Comparison of ENCODE assay signal across 16 cellular contexts in genomic region chr19:5319516-5319915, GRCh38. TPM values are rescaled to one million over a fixed set of nuclear protein-coding genes. Genes with fewer than 3 reads are reported as not detected.
DNase-seq lines count a peak whose midpoint lies in the region; ATAC-seq and TF ChIP-seq lines count a peak whose summit lies in the region.
"Had no signal": no experiment of that assay in that cellular context is flagged by ENCODE, and none has a peak within 500 bp of the region (broad histone marks: within the 10 kb centered on the region; RNA-seq: fewer than 3 reads in every experiment).

No MANE protein-coding gene starts in this region.

- H2AFZ ChIP-seq in mammary epithelial cell (ENCODE audit: low read depth, low read length) = no peak overlapping the region

- no peaks in the 10 kb centered on the region for H3K36me3 Mint-ChIP-seq in glutamatergic neuron (ENCODE audit: unreplicated experiment)

- BruUV-seq in mammary epithelial cell (replicated peaks; lab: Mats Ljungman, UMichigan) = no TSS peak

- ATAC-seq in body of pancreas = no peak

- peak overlapping the region; percentile 47 for H3K4me3 Mint-ChIP-seq in glutamatergic neuron (ENCODE audit: unreplicated experiment)
- H3K4me3 Mint-ChIP-seq: CD8-positive, alpha-beta memory T cell had no signal

- H3K27ac Mint-ChIP-seq in glutamatergic neuron (ENCODE audit: unreplicated experiment) = peak overlapping the region; percentile 79
- H3K27ac Mint-ChIP-seq: CD8-positive, alpha-beta memory T cell had no signal

- H3K4me1 Mint-ChIP-seq in glutamatergic neuron (ENCODE audit: low read depth, unreplicated experiment) = peaks cover 12% of the 10 kb centered on the region

- intact Hi-C loops in breast epithelium (cut with DNase I; ENCODE audit: low total_unique reads) = no loop called here
- intact Hi-C loops in mammary epithelial cell (cut with micrococcal nuclease) = no loop called here
- intact Hi-C loops in body of pancreas (cut with DNase I) = no loop called here

- H3K4me3 ChIP-seq in breast epithelium (no peak overlapping the region), mammary epithelial cell (replicated peaks in 1 of 3; ENCODE audit: insufficient read depth in 1 of 3, low read depth in 2 of 3, low read length in 3 of 3) (no peak overlapping the region), SJCRH30 (peak overlapping the region; percentile 24), body of pancreas (no peak overlapping the region)
- H3K4me3 ChIP-seq: BLaER1 had no signal

- dilution Hi-C loops in mammary epithelial cell (cut with HindIII; ENCODE audit: low sequenced_read_pairs) = loop anchor here (10.0 kb wide), 1 partner anchor 85 kb away; no protein-coding TSS in a partner anchor

- H3K4me1 ChIP-seq in breast epithelium (no peaks in the 10 kb centered on the region), mammary epithelial cell (ENCODE audit: insufficient read depth, low read length) (peaks cover 5% of the 10 kb centered on the region), SJCRH30 (no peaks in the 10 kb centered on the region; the same call in 1 of the 2 replicates), body of pancreas (no peaks in the 10 kb centered on the region)
- H3K4me1 ChIP-seq: Caco-2 had no signal

- H3K79me2 ChIP-seq in mammary epithelial cell (ENCODE audit: insufficient read depth, low read length) = no peaks in the 10 kb centered on the region

- peaks cover 14% of the 10 kb centered on the region for H3K27me3 Mint-ChIP-seq in glutamatergic neuron (ENCODE audit: unreplicated experiment)

- no peak for TF ChIP-seq CTCF in breast epithelium (IDR thresholded peaks at IDR 0.05)
- no peak for TF ChIP-seq CTCF in mammary epithelial cell (conservative IDR thresholded peaks at IDR 0.05 in 1 of 2, IDR thresholded peaks at IDR 0.05 in 1 of 2; ENCODE audit: extremely low read depth in 1 of 2, insufficient read depth in 1 of 2, low read depth in 1 of 2, low read length in 2 of 2)
- no peak for TF ChIP-seq CTCF in glutamatergic neuron (IDR thresholded peaks at IDR 0.05; ENCODE audit: partially characterized antibody, unreplicated experiment)
- TF ChIP-seq CTCF in body of pancreas (IDR thresholded peaks at IDR 0.05) = no peak

- no peaks in the 10 kb centered on the region for H3K27me3 ChIP-seq in breast epithelium
- H3K27me3 ChIP-seq in mammary epithelial cell (ENCODE audit: insufficient read depth, low read length) = no peaks in the 10 kb centered on the region
- H3K27me3 ChIP-seq in SJCRH30 = no peaks in the 10 kb centered on the region
- no peaks in the 10 kb centered on the region for H3K27me3 ChIP-seq in body of pancreas

- no peak overlapping the region for H3K9ac ChIP-seq in mammary epithelial cell (ENCODE audit: insufficient read depth, low read length)
- H3K9ac ChIP-seq: BLaER1 had no signal

- DNase-seq in breast epithelium (ENCODE audit: low spot score in 2 of 2) (no peak), mammary epithelial cell (no peak), SJCRH30 (no peak), glutamatergic neuron (no peak), body of pancreas (no peak), amniotic stem cell (lab: John Stamatoyannopoulos, UW) (no peak)
- no peak for DNase-seq in activated CD4-positive, alpha-beta T cell treated with anti-CD3 and anti-CD28 coated beads for 48 hours
- DNase-seq: 8988T; AML-193; Caco-2; CD8-positive, alpha-beta memory T cell; DND-41; GDM1; HCEC 1CT had no signal

- no peak overlapping the region for H3K4me2 ChIP-seq in mammary epithelial cell (ENCODE audit: insufficient read depth, low read depth, low read length)
- H3K4me2 ChIP-seq: BLaER1 had no signal

- CTCF ChIA-PET in mammary epithelial cell (lab: Charles Lee; ENCODE audit: low non-redundant PET) = no interaction called here

- no peaks in the 10 kb centered on the region for H4K20me1 ChIP-seq in mammary epithelial cell (ENCODE audit: insufficient read depth, low read length)
- H4K20me1 ChIP-seq: BLaER1 had no signal

- H3K9me3 ChIP-seq in breast epithelium = no peaks in the 10 kb centered on the region
- H3K9me3 ChIP-seq in mammary epithelial cell (replicated peaks; ENCODE audit: insufficient read depth, low read length) = no peaks in the 10 kb centered on the region
- no peaks in the 10 kb centered on the region for H3K9me3 ChIP-seq in SJCRH30 (replicated peaks)
- H3K9me3 ChIP-seq in body of pancreas = no peaks in the 10 kb centered on the region
- H3K9me3 ChIP-seq: Caco-2 had no signal

- TF ChIP-seq POLR2A in breast epithelium (IDR thresholded peaks at IDR 0.05) = no peak
- TF ChIP-seq POLR2A in body of pancreas (IDR thresholded peaks at IDR 0.05) = no peak

- in situ Hi-C loops in mammary epithelial cell (cut with MboI; ENCODE audit: low sequenced_read_pairs in 2 of 2) = no loop called here

- H3K9me3 Mint-ChIP-seq in glutamatergic neuron (ENCODE audit: unreplicated experiment) = peaks cover 11% of the 10 kb centered on the region

- 5% methylated on average over 3 of the region's 9 CpGs for WGBS in mammary epithelial cell (ENCODE audit: low coverage, missing lambda C conversion rate)
- WGBS in body of pancreas, 2 donors = 80 to 88% methylated on average over 9 of the region's 9 CpGs

- H3K36me3 ChIP-seq in breast epithelium (no peaks in the 10 kb centered on the region), mammary epithelial cell (ENCODE audit: insufficient read depth, low read length) (no peaks in the 10 kb centered on the region), SJCRH30 (no peaks in the 10 kb centered on the region), body of pancreas (replicated peaks in 1 of 2; ENCODE audit: insufficient read depth in 1 of 2, low read depth in 2 of 2) (no peaks in the 10 kb centered on the region)
- H3K36me3 ChIP-seq: BLaER1 had no signal

- peak overlapping the region; percentile 21 to 49 for H3K27ac ChIP-seq in breast epithelium
- H3K27ac ChIP-seq in mammary epithelial cell (ENCODE audit: insufficient read depth, low read depth, low read length) = no peak overlapping the region
- no peak overlapping the region for H3K27ac ChIP-seq in SJCRH30
- no peak overlapping the region for H3K27ac ChIP-seq in body of pancreas
- H3K27ac ChIP-seq: BLaER1, HL-60 had no signal

RNA-seq across cellular contexts. Expression of gene PTPRS, which starts 21.1 kb away (rescaled TPM):
- total RNA-seq in breast epithelium (100 to 1,000 TPM; 111 to 603 (median 114) TPM), mammary epithelial cell (10 to 100 TPM; 32.2 to 93.4 TPM), glutamatergic neuron (ENCODE audit: unreplicated experiment) (1,064 TPM), body of pancreas (100 to 1,000 TPM; 133 to 139 TPM)
- polyA plus RNA-seq in mammary epithelial cell = 8.0 TPM
- polyA minus RNA-seq in mammary epithelial cell = 22.9 TPM
- 21.8 and 22.2 TPM in 2 replicates for total RNA-seq in SJCRH30 (2014; rRNA removed; shearing (Covaris generic))

Comparison
In these comparisons a context has a peak if more than half of its experiments do, and no peak if none do; other contexts are left out.
1. H3K27ac ChIP-seq: peak in breast epithelium (2 of 2); none in mammary epithelial cell (single experiment), SJCRH30 (single experiment) and body of pancreas (0 of 4).